Comparison of ENCODE assay signal across 8 cellular contexts in genomic region chr14:54440454-54440853, GRCh38. TPM values are rescaled to one million over a fixed set of nuclear protein-coding genes. Genes with fewer than 3 reads are reported as not detected.
DNase-seq lines count a peak whose midpoint lies in the region; ATAC-seq and TF ChIP-seq lines count a peak whose summit lies in the region.

No MANE protein-coding gene starts in this region.

- H3K79me2 ChIP-seq in KMS-11 (ENCODE audit: insufficient read depth, low read depth), result peaks cover 45% of the 10 kb centered on the region

- no peak for TF ChIP-seq CTCF in BE2C (IDR thresholded peaks at IDR 0.05; ENCODE audit: low read depth, low read length)
- TF ChIP-seq CTCF in KMS-11 (conservative IDR thresholded peaks at IDR 0.05; ENCODE audit: low read depth, low read length), result no peak

- H4K20me1 ChIP-seq in KMS-11 (ENCODE audit: insufficient read depth), result no peaks in the 10 kb centered on the region

- H3K36me3 ChIP-seq in BE2C, result peaks cover 7% of the 10 kb centered on the region; the same call in 1 of the 2 replicates
- H3K36me3 ChIP-seq in KMS-11 (ENCODE audit: insufficient read depth), result no peaks in the 10 kb centered on the region
- no peaks in the 10 kb centered on the region for H3K36me3 ChIP-seq in muscle layer of colon (ENCODE audit: insufficient read depth, low read length)

- H3K4me3 ChIP-seq in BE2C (ENCODE audit: low read depth, low read length) (peak overlapping the region; percentile 96), KMS-11 (IDR thresholded peaks at IDR 0.05; ENCODE audit: insufficient read depth, low read depth, low read length) (no peak overlapping the region), muscle layer of colon (ENCODE audit: low read depth in 1 of 2, low read length in 2 of 2) (peak overlapping the region; percentile 48 to 82)

- H3K9me3 ChIP-seq in BE2C (no peaks in the 10 kb centered on the region), muscle layer of colon (ENCODE audit: low read length) (no peaks in the 10 kb centered on the region)

- peak overlapping the region; percentile 73 for H2AFZ ChIP-seq in KMS-11 (ENCODE audit: low read depth)

- H3K9ac ChIP-seq in KMS-11 (peak overlapping the region; percentile 62; the same call in 1 of the 2 replicates), muscle layer of colon (ENCODE audit: low read length) (peak overlapping the region; percentile 93)

- H3K4me1 ChIP-seq in BE2C (peaks cover 7% of the 10 kb centered on the region), KMS-11 (ENCODE audit: low read depth, poor library complexity, severe bottlenecking) (peaks cover 18% of the 10 kb centered on the region), muscle layer of colon (ENCODE audit: insufficient read depth, low read length) (peaks cover 27% of the 10 kb centered on the region)

- H3K27me3 ChIP-seq in BE2C (no peaks in the 10 kb centered on the region), KMS-11 (ENCODE audit: insufficient read depth, low read depth) (no peaks in the 10 kb centered on the region), muscle layer of colon (ENCODE audit: control insufficient read depth in 1 of 2, insufficient read depth in 2 of 2, low read length in 2 of 2) (no peaks in the 10 kb centered on the region)

- H3K4me2 ChIP-seq in KMS-11, result peak overlapping the region; percentile 71

- ATAC-seq in GM18517 (IDR thresholded peaks at IDR 0.05; ENCODE audit: unreplicated experiment) (no peak), HG03354 (IDR thresholded peaks at IDR 0.05; ENCODE audit: poor library complexity, severe bottlenecking, unreplicated experiment) (no peak)

- peak overlapping the region; percentile 73 for H3K27ac ChIP-seq in KMS-11
- H3K27ac ChIP-seq in cingulate gyrus (ENCODE audit: low read depth, low read length), result peak overlapping the region; percentile 87
- H3K27ac ChIP-seq in muscle layer of colon (ENCODE audit: low read depth, low read length), result peak overlapping the region; percentile 59

- DNase-seq in BE2C, result no peak
- DNase-seq in effector CD8-positive, alpha-beta T cell (lab: John Stamatoyannopoulos, UW), result no peak
- DNase-seq in NCI-H1694 treated with DMSO at 0.1 percent for 48 hours (lab: John Stamatoyannopoulos, UW), result no peak

RNA-seq across cellular contexts. Expression of gene CNIH1, which starts 0.7 kb away (rescaled TPM):
- 125 TPM for polyA plus RNA-seq in BE2C (2012; ENCODE audit: insufficient read depth, insufficient read length, low read depth)

RNA-seq across cellular contexts. Expression of gene CDKN3, which starts 43.6 kb away (rescaled TPM):
- polyA plus RNA-seq in BE2C (2012; ENCODE audit: insufficient read depth, insufficient read length, low read depth), result 7.7 TPM

RNA-seq across cellular contexts. Expression of gene GMFB, which starts 48.3 kb away (rescaled TPM):
- polyA plus RNA-seq in BE2C (2012; ENCODE audit: insufficient read depth, insufficient read length, low read depth), result 38.0 TPM
